In genomic region chr22:19823638-19824196, GRCh38 we compare ENCODE assay signal across 16 cellular contexts. TPM values are rescaled to one million over a fixed set of nuclear protein-coding genes. Genes with fewer than 3 reads are reported as not detected.
DNase-seq lines count a peak whose midpoint lies in the region; ATAC-seq and TF ChIP-seq lines count a peak whose summit lies in the region.
"Had no signal": no experiment of that assay in that cellular context is flagged by ENCODE, and none has a peak within 500 bp of the region (broad histone marks: within the 10 kb centered on the region; RNA-seq: fewer than 3 reads in every experiment).

No MANE protein-coding gene starts in this region.

- H2AFZ ChIP-seq in H9 (ENCODE audit: low read length), result no peak overlapping the region

- H4K20me1 ChIP-seq in H9 (ENCODE audit: control insufficient read depth, insufficient read depth, insufficient read length), result no peaks in the 10 kb centered on the region

- no peak overlapping the region for H3K4me3 ChIP-seq in endodermal cell (ENCODE audit: low read length)
- H3K4me3 ChIP-seq: coronary artery, lung had no signal

- no peaks in the 10 kb centered on the region for H3K27me3 ChIP-seq in H9 (ENCODE audit: insufficient read depth, low read length)
- H3K27me3 ChIP-seq in endodermal cell (ENCODE audit: control insufficient read depth, insufficient read depth, low read length, poor library complexity, severe bottlenecking), result no peaks in the 10 kb centered on the region

- H3K4me3 Mint-ChIP-seq in H9 (no peak overlapping the region), endodermal cell (no peak overlapping the region)
- H3K4me3 Mint-ChIP-seq: activated T-cell treated with anti-CD3 and anti-CD28 coated beads, Interleukin-2, amount 50 U/mL, for 72 hours; CD4-positive, alpha-beta memory T cell; neural crest cell had no signal

- H3K9ac ChIP-seq in H9 (ENCODE audit: extremely low read depth, insufficient read length, low read length) (no peak overlapping the region), endodermal cell (ENCODE audit: extremely low read depth, low read length, poor library complexity, severe bottlenecking) (no peak overlapping the region)

- H3K79me2 ChIP-seq in H9 (ENCODE audit: insufficient read depth, low read length), result no peaks in the 10 kb centered on the region

- no peak overlapping the region for H3K4ac ChIP-seq in H9 (ENCODE audit: low read depth, low read length)

- no peak overlapping the region for H4K5ac ChIP-seq in H9 (ENCODE audit: insufficient read length, low read depth, low read length)

- no peaks in the 10 kb centered on the region for H3K36me3 ChIP-seq in endodermal cell (ENCODE audit: control insufficient read depth, insufficient read depth, low read length)

- no peak overlapping the region for H2BK20ac ChIP-seq in H9 (ENCODE audit: low read depth, low read length, poor library complexity, severe bottlenecking)

- H2BK5ac ChIP-seq in H9 (ENCODE audit: insufficient read length, low read length), result no peak overlapping the region

- H2BK15ac ChIP-seq in H9 (ENCODE audit: low read depth, low read length), result no peak overlapping the region

- H3K9me3 ChIP-seq in H9 (ENCODE audit: control insufficient read depth, low read depth, low read length) (no peaks in the 10 kb centered on the region), endodermal cell (ENCODE audit: control insufficient read depth, low read length) (peaks cover 8% of the 10 kb centered on the region)

- no peak for ATAC-seq in HG03280 (IDR thresholded peaks at IDR 0.05; ENCODE audit: unreplicated experiment)
- ATAC-seq: activated T-cell treated with anti-CD3 and anti-CD28 coated beads, Interleukin-2, amount 50 U/mL, for 72 hours had no signal

- H3K9me3 Mint-ChIP-seq in H9, result peaks cover 0 to 3% of the 10 kb centered on the region in 2 experiments; a peak in 3 of 5 replicates
- H3K9me3 Mint-ChIP-seq in endodermal cell, result no peaks in the 10 kb centered on the region
- H3K9me3 Mint-ChIP-seq: activated T-cell treated with anti-CD3 and anti-CD28 coated beads, Interleukin-2, amount 50 U/mL, for 72 hours; CD4-positive, alpha-beta memory T cell; neural crest cell had no signal

- no peak overlapping the region for H3K18ac ChIP-seq in H9 (ENCODE audit: insufficient read length, low read depth, low read length)

- H3K23me2 ChIP-seq in H9 (ENCODE audit: insufficient read length, low read depth, low read length, poor library complexity, severe bottlenecking), result no peaks in the 10 kb centered on the region

- WGBS in H9 (ENCODE audit: extremely low coverage, insufficient read length, low lambda C conversion rate), result no CpG with 5 or more reads among the region's 13 CpGs
- 89 to 96% methylated on average over 5 to 13 of the region's 13 CpGs for WGBS in endodermal cell (ENCODE audit: insufficient coverage in 1 of 2, insufficient read length in 1 of 2), 2 experiments

- no peak overlapping the region for H3T11ph ChIP-seq in H9 (ENCODE audit: low read length)

- no peak overlapping the region for H3K4me2 ChIP-seq in H9 (ENCODE audit: insufficient read depth, insufficient read length, low read length)

- H3K27me3 Mint-ChIP-seq in H9 (ENCODE audit: low read depth) (no peaks in the 10 kb centered on the region; the same call in 1 of the 2 replicates), endodermal cell (ENCODE audit: insufficient read depth) (no peaks in the 10 kb centered on the region)
- H3K27me3 Mint-ChIP-seq: CD4-positive, alpha-beta memory T cell had no signal

- H3K27ac Mint-ChIP-seq in H9 (peak overlapping the region in 1 of 3 experiments; percentile 29; a peak in 2 of 7 replicates), endodermal cell (no peak overlapping the region)
- H3K27ac Mint-ChIP-seq: activated T-cell treated with anti-CD3 and anti-CD28 coated beads, Interleukin-2, amount 50 U/mL, for 72 hours; CD4-positive, alpha-beta memory T cell had no signal

- H3K23ac ChIP-seq in H9 (ENCODE audit: insufficient read length, low read depth, low read length), result peak overlapping the region; percentile 18

- intact Hi-C loops in posterior vena cava (cut with DNase I), result no loop called here

- H3K4me1 Mint-ChIP-seq in H9, result peaks cover 0 to 8% of the 10 kb centered on the region in 2 experiments; a peak in 2 of 4 replicates
- no peaks in the 10 kb centered on the region for H3K4me1 Mint-ChIP-seq in endodermal cell

- no peak overlapping the region for H4K91ac ChIP-seq in H9 (ENCODE audit: insufficient read length, low read depth, low read length)

- no peak overlapping the region for H3K27ac ChIP-seq in H9 (ENCODE audit: insufficient read length, low read depth, low read length)
- no peak overlapping the region for H3K27ac ChIP-seq in endodermal cell (ENCODE audit: low read depth, low read length)
- H3K27ac ChIP-seq: coronary artery had no signal

- no peak overlapping the region; the same call in 1 of the 2 replicates for H3K14ac ChIP-seq in H9 (ENCODE audit: insufficient read depth, low read length)

- no peak overlapping the region for H4K8ac ChIP-seq in H9 (replicated peaks; ENCODE audit: insufficient read length, low read depth, low read length)

- H2BK120ac ChIP-seq in H9 (ENCODE audit: low read depth, low read length, poor library complexity, severe bottlenecking), result no peak overlapping the region

- H3K56ac ChIP-seq in H9 (ENCODE audit: insufficient read length, low read depth, low read length), result no peak overlapping the region

- H3K4me1 ChIP-seq in H9 (ENCODE audit: insufficient read depth, low read length) (no peaks in the 10 kb centered on the region), endodermal cell (ENCODE audit: control insufficient read depth, insufficient read depth, low read length) (no peaks in the 10 kb centered on the region)

- no peak overlapping the region for H2AK5ac ChIP-seq in H9 (ENCODE audit: insufficient read length, low read length)

- H3K36me3 Mint-ChIP-seq in H9 (ENCODE audit: insufficient read depth in 1 of 3, low read depth in 3 of 3) (peaks cover 0 to 6% (median 5%) of the 10 kb centered on the region in 3 experiments; a peak in 4 of 7 replicates), endodermal cell (ENCODE audit: low read depth) (peaks cover 6% of the 10 kb centered on the region)

- DNase-seq in H9 (peak; percentile 25), NCI-H1417 treated with DMSO at 0.1 percent for 48 hours (lab: John Stamatoyannopoulos, UW) (peak; percentile 15), endodermal cell (peak; percentile 38), posterior vena cava (ENCODE audit: low spot score) (peak; percentile 38), 8988T (no peak), OCI-M2 (lab: John Stamatoyannopoulos, UW; ENCODE audit: unreplicated experiment) (no peak)
- DNase-seq: activated T-cell treated with anti-CD3 and anti-CD28 coated beads, Interleukin-2, amount 50 U/mL, for 72 hours; CD4-positive, alpha-beta memory T cell; KBM-7; NCI-H2081 treated with DMSO at 0.1 percent for 48 hours; OCI-M1; stimulated activated naive CD4-positive, alpha-beta T cell had no signal

- H3K79me1 ChIP-seq in H9 (ENCODE audit: insufficient read depth, low read depth, low read length, poor library complexity, severe bottlenecking), result no peaks in the 10 kb centered on the region

- H2BK12ac ChIP-seq in H9 (ENCODE audit: insufficient read length, low read depth, low read length), result no peak overlapping the region

- TF ChIP-seq CTCF in H9 (conservative IDR thresholded peaks at IDR 0.05), result no peak
- no peak for TF ChIP-seq CTCF in endodermal cell (conservative IDR thresholded peaks at IDR 0.05)

RNA-seq across cellular contexts. Expression of gene GNB1L, which starts 31.0 kb away (rescaled TPM):
- total RNA-seq in H9 (2021) (22.4 and 22.9 TPM in 2 replicates), endodermal cell (10 to 100 TPM in 1 of 2 donors, 1 to 10 TPM in 1; 9.5 to 12.2 TPM), posterior vena cava (1 to 10 TPM; 3.6 to 3.9 TPM)
- 10.1 TPM for polyA plus RNA-seq in endodermal cell (2013, experiment 1 of 2)
- 7.7 TPM for polyA plus RNA-seq in endodermal cell (2013, experiment 2 of 2)

RNA-seq across cellular contexts. Expression of gene RTL10, which starts 31.0 kb away (rescaled TPM):
- total RNA-seq in H9 (2021), result 24.0 and 24.4 TPM in 2 replicates
- 10 to 100 TPM; 20.6 to 22.2 TPM for total RNA-seq in endodermal cell
- 12.4 TPM for polyA plus RNA-seq in endodermal cell (2013, experiment 1 of 2)
- polyA plus RNA-seq in endodermal cell (2013, experiment 2 of 2), result 12.1 TPM
- total RNA-seq in posterior vena cava, result 1 to 10 TPM; 7.6 to 8.6 TPM

Comparison
In these comparisons a context has a peak if more than half of its experiments do, and no peak if none do; other contexts are left out.
1. DNase-seq: peak in H9 (single experiment), NCI-H1417 treated with DMSO at 0.1 percent for 48 hours (single experiment), endodermal cell (single experiment) and posterior vena cava (single experiment); none in 8988T (single experiment) and OCI-M2 (single experiment).